In the genomic region with DNA sequence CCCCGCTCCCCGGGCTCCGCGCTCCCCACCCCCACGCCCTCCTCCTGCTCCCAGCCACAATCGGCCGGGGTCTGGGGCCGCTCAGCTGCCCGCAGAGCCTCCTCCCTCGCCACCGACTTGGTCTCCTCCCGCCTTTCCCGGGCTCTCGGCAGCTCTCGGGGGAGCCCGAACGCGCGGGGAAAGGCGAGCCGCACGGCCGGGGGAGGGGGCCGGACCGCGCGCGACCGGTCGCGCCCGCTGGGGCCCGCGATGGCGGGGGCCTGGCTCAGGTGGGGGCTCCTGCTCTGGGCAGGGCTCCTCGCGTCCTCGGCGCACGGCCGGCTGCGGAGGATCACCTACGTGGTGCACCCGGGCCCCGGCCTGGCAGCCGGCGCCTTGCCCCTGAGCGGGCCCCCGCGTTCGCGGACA, we compare ENCODE assay signal across 8 cellular contexts. TPM values are rescaled to one million over a fixed set of nuclear protein-coding genes. Genes with fewer than 3 reads are reported as not detected.
DNase-seq lines count a peak whose midpoint lies in the region; TF ChIP-seq lines count a peak whose summit lies in the region.

No MANE protein-coding gene starts in this region.

- no peaks in the 10 kb centered on the region for H3K9me3 ChIP-seq in SK-N-SH
- H3K9me3 ChIP-seq in trophoblast cell (ENCODE audit: insufficient read depth, low read depth, low read length): no peaks in the 10 kb centered on the region

- peaks cover 3% of the 10 kb centered on the region for H3F3A ChIP-seq in SK-N-SH (replicated peaks; ENCODE audit: insufficient read depth)

- peak overlapping the region; percentile 99 for H3K18ac ChIP-seq in trophoblast cell (ENCODE audit: low read length)

- TF ChIP-seq CTCF in GM13977 (IDR thresholded peaks at IDR 0.05; ENCODE audit: extremely low read depth, insufficient read depth, missing control alignments) (no peak), SK-N-SH (IDR thresholded peaks at IDR 0.05) (no peak), fibroblast of the aortic adventitia (IDR thresholded peaks at IDR 0.05; ENCODE audit: insufficient read depth, low read length) (no peak)

- peak overlapping the region; percentile 81 for H2BK120ac ChIP-seq in trophoblast cell (ENCODE audit: insufficient read depth, low read length, poor library complexity)

- TF ChIP-seq RAD21 in SK-N-SH (IDR thresholded peaks at IDR 0.05; ENCODE audit: low read length): no peak

- POLR2A ChIA-PET in HEK293T (lab: Yijun Ruan, JAX): interaction anchor here (1.1 kb wide), 2 partner anchors 13 to 124 kb away, joined by 3 read pairs; no protein-coding TSS in a partner anchor
- POLR2A ChIA-PET in SK-N-SH (lab: Yijun Ruan, JAX): no interaction called here

- H3K14ac ChIP-seq in trophoblast cell (ENCODE audit: low read length): peak overlapping the region; percentile 98

- H3K9ac ChIP-seq in SK-N-SH (peak overlapping the region; percentile 65), trophoblast cell (ENCODE audit: low read length) (peak overlapping the region; percentile 85)

- H3K27me3 ChIP-seq in SK-N-SH (ENCODE audit: insufficient read depth): no peaks in the 10 kb centered on the region
- no peaks in the 10 kb centered on the region for H3K27me3 ChIP-seq in trophoblast cell (ENCODE audit: insufficient read depth, low read length)

- peaks cover 0 to 6% of the 10 kb centered on the region in 2 experiments; a peak in 1 of 4 replicates for H3K4me1 ChIP-seq in SK-N-SH (ENCODE audit: control insufficient read depth in 1 of 2, insufficient read depth in 2 of 2, low read depth in 1 of 2, low read length in 1 of 2)
- H3K4me1 ChIP-seq in trophoblast cell (ENCODE audit: control insufficient read depth in 1 of 2, insufficient read depth in 2 of 2, low read length in 2 of 2): peaks cover 0 to 3% of the 10 kb centered on the region in 2 experiments

- H2BK5ac ChIP-seq in trophoblast cell (ENCODE audit: low read depth, low read length, poor library complexity): peak overlapping the region; percentile 93

- no peak overlapping the region for H3K23ac ChIP-seq in trophoblast cell (ENCODE audit: low read length)

- H3K79me2 ChIP-seq in SK-N-SH (ENCODE audit: insufficient read depth) (no peaks in the 10 kb centered on the region), trophoblast cell (ENCODE audit: control insufficient read depth, insufficient read depth, low read length, poor library complexity) (peaks cover 10% of the 10 kb centered on the region)

- no peaks in the 10 kb centered on the region for H3K36me3 ChIP-seq in SK-N-SH (replicated peaks in 1 of 2; ENCODE audit: control insufficient read depth in 1 of 2, insufficient read depth in 2 of 2, low read length in 1 of 2)
- H3K36me3 ChIP-seq in trophoblast cell (ENCODE audit: control insufficient read depth in 1 of 2, insufficient read depth in 2 of 2, low read length in 2 of 2): no peaks in the 10 kb centered on the region

- peak in 1 of 2 experiments; percentile 5; a peak in 1 of 4 replicates for TF ChIP-seq EP300 in SK-N-SH (IDR thresholded peaks at IDR 0.05; ENCODE audit: borderline replicate concordance in 1 of 2, low read depth in 1 of 2, low read length in 1 of 2)

- DNase-seq in GM13977 (ENCODE audit: low spot score): peak; percentile 55
- peak; percentile 50 for DNase-seq in HEK293T (ENCODE audit: extremely low spot score)
- no peak for DNase-seq in SK-N-SH
- DNase-seq in fibroblast of the aortic adventitia (ENCODE audit: low read depth): no peak
- DNase-seq in trophoblast cell: peak in 1 of 2 donors; percentile 36
- no peak for DNase-seq in stimulated activated naive CD4-positive, alpha-beta T cell treated with Interleukin-2 at 50 U/mL for 16 hours (lab: John Stamatoyannopoulos, UW)
- no peak for DNase-seq in T1000 (lab: John Stamatoyannopoulos, UW)
- DNase-seq in putamen (ENCODE audit: low spot score): no peak

- peak overlapping the region; percentile 84 for H4K12ac ChIP-seq in trophoblast cell (ENCODE audit: low read depth, low read length)

- no peaks in the 10 kb centered on the region for H4K20me1 ChIP-seq in SK-N-SH (ENCODE audit: insufficient read depth)

- WGBS in SK-N-SH (ENCODE audit: low lambda C conversion rate): under 1% methylated on average over 33 of the region's 52 CpGs
- no CpG with 5 or more reads among the region's 52 CpGs for WGBS in trophoblast cell (ENCODE audit: extremely low coverage, insufficient coverage, insufficient read length)

- H3K79me1 ChIP-seq in trophoblast cell (ENCODE audit: low read length): peaks cover 12% of the 10 kb centered on the region

- in situ Hi-C loops in GM13977 (cut with MboI; ENCODE audit: low pct_unique_long_range_greater_than_20kb, low sequenced_read_pairs, unreplicated experiment): loop anchor here (10.0 kb wide), 1 partner anchor 162 kb away; no protein-coding TSS in a partner anchor

- H3K4me3 ChIP-seq in SK-N-SH (ENCODE audit: low read depth in 2 of 2, low read length in 1 of 2) (peak overlapping the region; percentile 75 to 82), fibroblast of the aortic adventitia (ENCODE audit: low read depth, low read length) (peak overlapping the region; percentile 78), trophoblast cell (ENCODE audit: low read depth, low read length) (peak overlapping the region; percentile 86)

- H3K27ac ChIP-seq in SK-N-SH (ENCODE audit: low read depth in 2 of 2, low read length in 1 of 2) (no peak overlapping the region; a peak in 2 of 4 replicates), trophoblast cell (ENCODE audit: low read depth, low read length) (peak overlapping the region; percentile 89)

- H3K4me2 ChIP-seq in SK-N-SH: peak overlapping the region; percentile 97
- peak overlapping the region; percentile 98 for H3K4me2 ChIP-seq in trophoblast cell (ENCODE audit: low read length)

- peak overlapping the region; percentile 77 for H3K4ac ChIP-seq in trophoblast cell (ENCODE audit: low read depth, low read length)

- peak overlapping the region; percentile 79; the same call in 1 of the 2 replicates for H2AFZ ChIP-seq in SK-N-SH (ENCODE audit: low read depth)
- H2AFZ ChIP-seq in trophoblast cell (ENCODE audit: insufficient read depth, low read length, poor library complexity): peak overlapping the region; percentile 97

- CTCF ChIA-PET in HEK293T (lab: Yijun Ruan, JAX): no interaction called here
- CTCF ChIA-PET in SK-N-SH (lab: Yijun Ruan, JAX): interaction anchor here (0.7 to 2.3 kb wide), 2 partner anchors 87 to 431 kb away, joined by 3 to 5 read pairs; no protein-coding TSS in a partner anchor

- H2AK5ac ChIP-seq in trophoblast cell (ENCODE audit: low read length): no peak overlapping the region

- H2BK12ac ChIP-seq in trophoblast cell (ENCODE audit: low read length): peak overlapping the region; percentile 73

- no peaks in the 10 kb centered on the region for H3K9me2 ChIP-seq in SK-N-SH

- peak overlapping the region; percentile 89 for H4K8ac ChIP-seq in trophoblast cell (ENCODE audit: low read depth, low read length)

- H4K91ac ChIP-seq in trophoblast cell (ENCODE audit: low read depth, low read length): peak overlapping the region; percentile 95

TF ChIP-seq in HEK293T, 16 proteins besides CTCF, POLR2A, EP300 and RAD21:
- TF ChIP-seq FOXA1 (IDR thresholded peaks at IDR 0.05): no peak
- TF ChIP-seq ARNT (IDR thresholded peaks at IDR 0.05): no peak
- TF ChIP-seq SUZ12 (IDR thresholded peaks at IDR 0.05): no peak
- no peak for TF ChIP-seq SP1 (IDR thresholded peaks at IDR 0.05)
- TF ChIP-seq FOXM1 (IDR thresholded peaks at IDR 0.05; ENCODE audit: borderline replicate concordance): no peak
- no peak for TF ChIP-seq L3MBTL2 (conservative IDR thresholded peaks at IDR 0.05)
- no peak for TF ChIP-seq NFRKB (IDR thresholded peaks at IDR 0.05)

TF ChIP-seq in SK-N-SH, 30 proteins besides CTCF, POLR2A, EP300 and RAD21 (continues in another document):
- TF ChIP-seq TEAD4 (IDR thresholded peaks at IDR 0.05; ENCODE audit: borderline replicate concordance, insufficient read depth) (no peak), NFIC (IDR thresholded peaks at IDR 0.05; ENCODE audit: borderline replicate concordance) (no peak), FOSL2 (IDR thresholded peaks at IDR 0.05; ENCODE audit: borderline replicate concordance, low read depth) (no peak), RFX5 (IDR thresholded peaks at IDR 0.05; ENCODE audit: low read length) (no peak), MXI1 (IDR thresholded peaks at IDR 0.05; ENCODE audit: low read depth, low read length) (no peak), ELF1 (IDR thresholded peaks at IDR 0.05) (no peak), TAF1 (IDR thresholded peaks at IDR 0.05; ENCODE audit: borderline replicate concordance, low read depth, low read length) (no peak), SMC3 (IDR thresholded peaks at IDR 0.05; ENCODE audit: low read depth, low read length) (no peak)
- TF ChIP-seq, protein P1, sequence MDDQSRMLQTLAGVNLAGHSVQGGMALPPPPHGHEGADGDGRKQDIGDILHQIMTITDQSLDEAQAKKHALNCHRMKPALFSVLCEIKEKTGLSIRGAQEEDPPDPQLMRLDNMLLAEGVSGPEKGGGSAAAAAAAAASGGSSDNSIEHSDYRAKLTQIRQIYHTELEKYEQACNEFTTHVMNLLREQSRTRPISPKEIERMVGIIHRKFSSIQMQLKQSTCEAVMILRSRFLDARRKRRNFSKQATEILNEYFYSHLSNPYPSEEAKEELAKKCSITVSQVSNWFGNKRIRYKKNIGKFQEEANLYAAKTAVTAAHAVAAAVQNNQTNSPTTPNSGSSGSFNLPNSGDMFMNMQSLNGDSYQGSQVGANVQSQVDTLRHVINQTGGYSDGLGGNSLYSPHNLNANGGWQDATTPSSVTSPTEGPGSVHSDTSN (IDR thresholded peaks at IDR 0.05): no peak
- TF ChIP-seq, protein P2, sequence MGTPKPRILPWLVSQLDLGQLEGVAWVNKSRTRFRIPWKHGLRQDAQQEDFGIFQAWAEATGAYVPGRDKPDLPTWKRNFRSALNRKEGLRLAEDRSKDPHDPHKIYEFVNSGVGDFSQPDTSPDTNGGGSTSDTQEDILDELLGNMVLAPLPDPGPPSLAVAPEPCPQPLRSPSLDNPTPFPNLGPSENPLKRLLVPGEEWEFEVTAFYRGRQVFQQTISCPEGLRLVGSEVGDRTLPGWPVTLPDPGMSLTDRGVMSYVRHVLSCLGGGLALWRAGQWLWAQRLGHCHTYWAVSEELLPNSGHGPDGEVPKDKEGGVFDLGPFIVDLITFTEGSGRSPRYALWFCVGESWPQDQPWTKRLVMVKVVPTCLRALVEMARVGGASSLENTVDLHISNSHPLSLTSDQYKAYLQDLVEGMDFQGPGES (IDR thresholded peaks at IDR 0.05; ENCODE audit: low read depth, low read length): no peak

RNA-seq across cellular contexts. Expression of a gene that starts 0.3 kb away (rescaled TPM):
- polyA plus RNA-seq in SK-N-SH (2012; rRNA removed): 467 and 564 TPM in 2 replicates
- 524 and 527 TPM in 2 replicates for polyA plus RNA-seq in SK-N-SH (2012; cell fraction: cytosol; rRNA removed)
- polyA plus RNA-seq in SK-N-SH (2012; cell fraction: nucleus; rRNA removed): 314 and 521 TPM in 2 replicates
- total RNA-seq in fibroblast of the aortic adventitia (ENCODE audit: low replicate concordance): 90.7 and 947 TPM in 2 replicates
- 26.6 and 27.0 TPM in 2 replicates for polyA plus RNA-seq in trophoblast cell (2013)

Comparison
In these comparisons a context has a peak if more than half of its experiments do, and no peak if none do; other contexts are left out.
1. DNase-seq: peak in GM13977 (single experiment) and HEK293T (single experiment); none in SK-N-SH (single experiment), fibroblast of the aortic adventitia (single experiment), stimulated activated naive CD4-positive, alpha-beta T cell treated with Interleukin-2 at 50 U/mL for 16 hours (single experiment), T1000 (single experiment) and putamen (single experiment).
2. Peak in every context shown above with its lines, with median percentiles within 50 percentile points of each other: H3K4me3 ChIP-seq.